In the genomic region with DNA sequence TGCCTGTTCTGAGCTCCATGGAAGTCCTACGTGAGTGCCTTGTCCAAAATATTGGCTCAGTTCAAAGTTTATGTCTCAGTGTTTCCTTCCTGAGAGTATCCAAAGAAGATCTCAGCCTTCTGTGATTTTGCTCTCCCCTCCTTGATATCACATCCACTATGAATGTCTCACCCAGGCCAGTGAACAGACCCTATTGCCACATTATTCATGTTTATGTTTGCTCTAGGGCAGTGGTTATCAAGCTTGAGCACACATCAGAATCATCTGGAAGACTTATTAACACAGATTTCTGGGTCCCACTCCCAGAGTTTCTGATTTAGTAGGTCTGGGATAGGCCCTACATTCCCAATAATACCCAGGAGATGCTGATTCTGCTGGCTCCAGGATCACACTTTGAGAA, we compare ENCODE assay signal across 13 cellular contexts.
DNase-seq lines count a peak whose midpoint lies in the region; ATAC-seq, FAIRE-seq and TF ChIP-seq lines count a peak whose summit lies in the region.
"Had no signal": no experiment of that assay in that cellular context is flagged by ENCODE, and none has a peak within 500 bp of the region (broad histone marks: within the 10 kb centered on the region; RNA-seq: fewer than 3 reads in every experiment).

No MANE protein-coding gene starts in this region.

- H3K9ac ChIP-seq in keratinocyte (ENCODE audit: control insufficient read depth, extremely low read depth, insufficient read depth, low read length) (no peak overlapping the region), skeletal muscle tissue (ENCODE audit: low read depth in 1 of 3, low read length in 3 of 3) (peak overlapping the region in 2 of 3 donors; percentile 0 to 80)

- H3K4me3 ChIP-seq in adrenal gland (no peak overlapping the region), keratinocyte (ENCODE audit: control insufficient read depth in 2 of 3, extremely low read depth in 1 of 3, insufficient read depth in 2 of 3, low read depth in 1 of 3, low read length in 3 of 3) (no peak overlapping the region), skeletal muscle tissue (ENCODE audit: low read length in 3 of 3) (no peak overlapping the region)

- H3K27me3 ChIP-seq in adrenal gland (no peaks in the 10 kb centered on the region), keratinocyte (ENCODE audit: control insufficient read depth, extremely low read depth, insufficient read depth, low read length) (no peaks in the 10 kb centered on the region), skeletal muscle tissue (ENCODE audit: control insufficient read depth in 3 of 3, insufficient read depth in 3 of 3, low read length in 3 of 3) (no peaks in the 10 kb centered on the region)

- H3K4me1 ChIP-seq in adrenal gland (replicated peaks in 1 of 2) (peaks cover 13 to 27% of the 10 kb centered on the region in 2 donors), keratinocyte (ENCODE audit: control insufficient read depth, extremely low read depth, insufficient read depth, low read length) (peaks cover 18% of the 10 kb centered on the region), skeletal muscle tissue (ENCODE audit: control insufficient read depth in 3 of 3, insufficient read depth in 3 of 3, low read length in 3 of 3) (peaks cover 31 to 44% (median 33%) of the 10 kb centered on the region in 3 donors)

- no peaks in the 10 kb centered on the region for H3K79me2 ChIP-seq in keratinocyte (ENCODE audit: control insufficient read depth, insufficient read depth, low read length)

- H3K36me3 ChIP-seq in adrenal gland (replicated peaks in 1 of 2) (no peaks in the 10 kb centered on the region), keratinocyte (ENCODE audit: control insufficient read depth in 2 of 2, extremely low read depth in 1 of 2, insufficient read depth in 2 of 2, low read length in 2 of 2) (no peaks in the 10 kb centered on the region), skeletal muscle tissue (ENCODE audit: control insufficient read depth in 3 of 3, insufficient read depth in 3 of 3, low read length in 3 of 3) (no peaks in the 10 kb centered on the region)

- intact Hi-C loops in adrenal gland (cut with DNase I), result loop anchor here in 1 of 2 donors (10.0 kb wide), 2 partner anchors 143 to 367 kb away; a partner anchor contains a TSS

- H3K9me3 ChIP-seq in adrenal gland (replicated peaks in 1 of 3) (no peaks in the 10 kb centered on the region), keratinocyte (ENCODE audit: control insufficient read depth, low read depth, low read length) (no peaks in the 10 kb centered on the region), skeletal muscle tissue (ENCODE audit: control insufficient read depth in 3 of 3, low read length in 3 of 3) (no peaks in the 10 kb centered on the region)

- peaks cover 3% of the 10 kb centered on the region for H3K9me1 ChIP-seq in keratinocyte (ENCODE audit: control insufficient read depth, extremely low read depth, insufficient read depth, low read length)

- no peaks in the 10 kb centered on the region for H4K20me1 ChIP-seq in keratinocyte (ENCODE audit: control insufficient read depth, extremely low read depth, insufficient read depth, low read length)

- H2AFZ ChIP-seq in keratinocyte (ENCODE audit: control insufficient read depth, low read length), result no peak overlapping the region

- dilution Hi-C loops in keratinocyte (cut with MboI; ENCODE audit: extremely low pct_ligation_motif_present, low sequenced_read_pairs), result no loop called here

- peak; percentile 13 for FAIRE-seq in keratinocyte (lab: Jason Lieb, UNC)

- ATAC-seq in HG02763 (IDR thresholded peaks at IDR 0.05; ENCODE audit: unreplicated experiment), result no peak
- ATAC-seq: T-cell had no signal

- TF ChIP-seq CTCF in adrenal gland (IDR thresholded peaks at IDR 0.05), result no peak
- TF ChIP-seq CTCF in keratinocyte (optimal IDR thresholded peaks at IDR 0.05 in 1 of 3, IDR thresholded peaks at IDR 0.05 in 1 of 3, conservative IDR thresholded peaks at IDR 0.05 in 1 of 3; ENCODE audit: extremely low read depth in 1 of 3, insufficient read depth in 2 of 3, low read length in 3 of 3), result no peak

- DNase-seq in EL (peak; percentile 38), adrenal gland (no peak), keratinocyte (ENCODE audit: low read depth, low spot score) (no peak), amniotic stem cell (lab: John Stamatoyannopoulos, UW) (no peak), NCI-H510A treated with DMSO at 0.1 percent for 48 hours (lab: John Stamatoyannopoulos, UW) (no peak)
- no peak for DNase-seq in stimulated activated CD4-positive, alpha-beta T cell treated with anti-CD3 and anti-CD28 coated beads, Interleukin-12 subunit alpha, Interleukin-12 subunit beta, amount 100 ng/mL, for 4 hours
- DNase-seq: activated CD4-positive, alpha-beta T cell treated with anti-CD3 and anti-CD28 coated beads, Interleukin-2, amount 10 ng/mL, durations not matched to agents 7 days and 5 days; CD4-positive, alpha-beta T cell; foreskin melanocyte; T-cell had no signal

- H3K4me2 ChIP-seq in keratinocyte (ENCODE audit: control insufficient read depth, extremely low read depth, insufficient read depth, low read depth, low read length), result no peak overlapping the region

- WGBS in adrenal gland, 4 donors, result 60 to 86% (median 66%) methylated on average over 1 of the region's 1 CpG

- H3K27ac ChIP-seq in adrenal gland (peak overlapping the region in 4 of 5 donors; percentile 61 to 92 (median 80)), keratinocyte (ENCODE audit: control insufficient read depth, insufficient read depth, low read length) (peak overlapping the region; percentile 60), skeletal muscle tissue (ENCODE audit: low read depth, low read length) (peak overlapping the region; percentile 88)
- H3K27ac ChIP-seq: HL-60 had no signal

- no peak for TF ChIP-seq POLR2A in adrenal gland (IDR thresholded peaks at IDR 0.05)
